8 cellular contexts compared by ENCODE assay signal in the genomic region with DNA sequence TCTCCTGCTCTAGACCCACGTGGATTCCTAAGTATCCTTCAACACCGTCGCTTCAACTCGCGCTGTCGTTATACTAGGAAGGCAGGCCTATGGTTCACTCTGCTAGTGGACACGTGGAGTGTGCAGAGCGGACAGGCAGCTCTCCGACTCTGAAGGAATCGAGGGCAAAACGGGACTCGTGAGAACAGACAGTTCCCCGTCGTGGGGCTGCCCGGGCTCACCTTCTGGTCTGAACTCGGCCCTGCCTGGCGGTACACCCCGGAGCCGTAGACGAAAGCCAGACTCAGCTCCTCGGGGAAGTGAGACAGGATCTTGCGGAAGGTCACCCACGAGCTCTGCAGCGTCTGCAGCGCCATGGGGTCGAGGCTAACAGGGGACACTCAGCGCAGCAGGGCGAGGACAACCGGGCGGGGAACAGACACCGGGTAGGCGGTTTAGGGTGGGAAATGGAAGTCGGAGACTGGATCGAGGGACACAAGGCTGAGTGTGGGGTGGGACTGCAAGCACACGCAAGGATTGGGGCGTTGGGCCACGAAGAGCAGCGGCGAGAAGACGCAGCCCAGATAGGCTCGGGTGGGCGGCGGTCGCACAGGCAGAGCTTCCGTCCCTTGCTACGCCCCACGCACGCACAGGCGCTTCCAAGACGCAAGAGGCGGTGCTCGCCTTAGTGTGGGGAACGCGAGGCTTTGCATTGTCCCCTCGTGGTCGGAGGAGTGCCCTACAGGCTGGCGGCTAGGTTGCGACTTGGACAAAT.
DNase-seq lines count a peak whose midpoint lies in the region; ATAC-seq and TF ChIP-seq lines count a peak whose summit lies in the region.

A gene with protein sequence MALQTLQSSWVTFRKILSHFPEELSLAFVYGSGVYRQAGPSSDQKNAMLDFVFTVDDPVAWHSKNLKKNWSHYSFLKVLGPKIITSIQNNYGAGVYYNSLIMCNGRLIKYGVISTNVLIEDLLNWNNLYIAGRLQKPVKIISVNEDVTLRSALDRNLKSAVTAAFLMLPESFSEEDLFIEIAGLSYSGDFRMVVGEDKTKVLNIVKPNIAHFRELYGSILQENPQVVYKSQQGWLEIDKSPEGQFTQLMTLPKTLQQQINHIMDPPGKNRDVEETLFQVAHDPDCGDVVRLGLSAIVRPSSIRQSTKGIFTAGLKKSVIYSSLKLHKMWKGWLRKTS (minus strand): TSS at position 605 of the 754 bp plus-strand sequence. CDS start 249 bp downstream, at position 356.

- peak; percentile 100 for ATAC-seq in GM21515 (IDR thresholded peaks at IDR 0.05; ENCODE audit: unreplicated experiment)

- no peaks in the 10 kb centered on the region for H3K9me3 ChIP-seq in mucosa of stomach (ENCODE audit: control insufficient read depth, low read length)

- H3K36me3 ChIP-seq in mucosa of stomach (ENCODE audit: control insufficient read depth, insufficient read depth, low read length): peaks cover 10% of the 10 kb centered on the region

- peak within 1 kb of the TSS; percentile 95 for H3K4me3 ChIP-seq in mucosa of stomach (ENCODE audit: low read length)

- H3K27me3 ChIP-seq in mucosa of stomach (ENCODE audit: control insufficient read depth, insufficient read depth, low read length): no peaks in the 10 kb centered on the region

- H3K9ac ChIP-seq in mucosa of stomach (ENCODE audit: low read length): peak within 1 kb of the TSS; percentile 91

- peaks cover 15% of the 10 kb centered on the region for H3K4me1 ChIP-seq in mucosa of stomach (ENCODE audit: control insufficient read depth, insufficient read depth, low read length)

- TF ChIP-seq POLR2A in erythroblast (IDR thresholded peaks at IDR 0.05; ENCODE audit: low read length): peak; percentile 88

- peak; percentile 56 for DNase-seq in DMS153 (lab: John Stamatoyannopoulos, UW)
- peak; percentile 93 for DNase-seq in HuH-7 (ENCODE audit: low spot score)
- DNase-seq in OCI-M2 (lab: John Stamatoyannopoulos, UW; ENCODE audit: unreplicated experiment): peak; percentile 10
- DNase-seq in activated T-cell treated with anti-CD3 and anti-CD28 coated beads for 48 hours (ENCODE audit: low read depth): peak; percentile 88
- peak; percentile 93 for DNase-seq in erythroblast (lab: John Stamatoyannopoulos, UW)
- peak; percentile 70 to 81 for DNase-seq in stimulated activated CD8-positive, alpha-beta memory T cell treated with anti-CD3 and anti-CD28 coated beads, Interleukin-7, amount 100 ng/mL, for 1 hour (ENCODE audit: low read depth in 2 of 2)

Comparison
In these comparisons a context has a peak if more than half of its experiments do, and no peak if none do; other contexts are left out.
1. Peak in every context shown above with its lines: DNase-seq, ATAC-seq and H3K4me3 ChIP-seq.
2. DNase-seq: peak in every context shown above with its lines; median percentile 93 in HuH-7; 93 in erythroblast; 88 in activated T-cell treated with anti-CD3 and anti-CD28 coated beads for 48 hours; 76 in stimulated activated CD8-positive, alpha-beta memory T cell treated with anti-CD3 and anti-CD28 coated beads, Interleukin-7, amount 100 ng/mL, for 1 hour; 56 in DMS153; 10 in OCI-M2.